Comparison of ENCODE assay signal across 20 cellular contexts in the genomic region with DNA sequence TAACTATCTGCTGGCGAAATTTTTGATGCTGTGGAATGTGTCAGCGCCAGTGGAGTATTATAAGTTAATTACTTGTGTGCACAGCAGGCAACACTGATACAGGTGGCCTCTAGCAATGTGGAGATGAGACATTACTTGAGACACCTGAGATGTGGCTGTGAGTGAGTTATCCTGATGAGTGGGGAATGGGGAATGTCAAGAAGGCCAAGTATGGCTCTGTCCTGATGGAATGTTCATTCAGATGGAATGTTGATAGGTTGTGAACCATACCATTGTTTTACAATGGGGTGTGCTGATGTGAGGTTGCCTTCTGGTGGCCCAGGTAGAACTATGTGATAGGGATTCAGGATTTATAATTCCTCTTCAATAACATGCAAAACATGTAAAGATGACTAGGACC.
DNase-seq lines count a peak whose midpoint lies in the region; ATAC-seq, FAIRE-seq and TF ChIP-seq lines count a peak whose summit lies in the region.
"Had no signal": no experiment of that assay in that cellular context is flagged by ENCODE, and none has a peak within 500 bp of the region (broad histone marks: within the 10 kb centered on the region; RNA-seq: fewer than 3 reads in every experiment).

No MANE protein-coding gene starts in this region.

- no peak overlapping the region for H4K91ac ChIP-seq in H1 (replicated peaks; ENCODE audit: insufficient read length, low read length)

- 0 out of 4 replicates have a peak, but pooled peaks of 1 of the 2 experiments have one; percentile 5 for TF ChIP-seq RAD21 in H1 (IDR thresholded peaks at IDR 0.05 in 1 of 2, conservative IDR thresholded peaks at IDR 0.05 in 1 of 2; ENCODE audit: low read depth in 2 of 2, low read length in 2 of 2)

- H3K27ac ChIP-seq in H1 (ENCODE audit: low read depth, low read length) (no peak overlapping the region), left lung (peak overlapping the region in 1 of 2 donors; percentile 16)
- H3K27ac ChIP-seq: body of pancreas, sigmoid colon, thoracic aorta had no signal

- H3K4me3 ChIP-seq in H1 (ENCODE audit: extremely low read depth in 1 of 4, insufficient read depth in 2 of 4, low read depth in 3 of 4, low read length in 4 of 4) = no peak overlapping the region
- H3K4me3 ChIP-seq in left lung = no peak overlapping the region
- H3K4me3 ChIP-seq: body of pancreas, sigmoid colon, thoracic aorta had no signal

- peaks cover 0 to 85% of the 10 kb centered on the region in 2 experiments; a peak in 2 of 4 replicates for H3K79me2 ChIP-seq in H1 (ENCODE audit: control insufficient read depth in 1 of 2, insufficient read depth in 2 of 2, low read length in 2 of 2)

- H2BK120ac ChIP-seq in H1 (replicated peaks; ENCODE audit: low read depth, low read length) = no peak overlapping the region

- CTCF ChIA-PET in H1 (lab: Charles Lee; ENCODE audit: partially characterized antibody) (interaction anchor here (0.9 kb wide), 1 partner anchor 13 kb away, joined by 3 read pairs; no protein-coding TSS in a partner anchor), HEK293T (lab: Yijun Ruan, JAX) (no interaction called here)

- H3K4me1 ChIP-seq in H1 (replicated peaks in 1 of 4; ENCODE audit: control insufficient read depth in 3 of 4, insufficient read depth in 4 of 4, low read length in 3 of 4) (peaks cover 2 to 9% (median 4%) of the 10 kb centered on the region in 4 experiments; a peak in 5 of 7 replicates), left lung (no peaks in the 10 kb centered on the region)
- H3K4me1 ChIP-seq: body of pancreas had no signal

- intact Hi-C loops in left lung (cut with DNase I) = no loop called here

- H3K4me2 ChIP-seq in H1 (ENCODE audit: insufficient read depth in 1 of 2, low read depth in 2 of 2, low read length in 2 of 2) = 0 out of 4 replicates have a peak overlapping the region, but pooled peaks of 1 of the 2 experiments have one; percentile 4

- no peak for TF ChIP-seq EP300 in H1 (IDR thresholded peaks at IDR 0.05; ENCODE audit: borderline replicate concordance in 1 of 2, low read depth in 2 of 2, low read length in 2 of 2)

- H4K8ac ChIP-seq in H1 (ENCODE audit: extremely low read depth, insufficient read depth, low read length) = no peak overlapping the region

- TF ChIP-seq CTCF in H1 (IDR thresholded peaks at IDR 0.05; ENCODE audit: control extremely low read depth in 1 of 3, insufficient read depth in 1 of 3, low read depth in 1 of 3, low read length in 3 of 3) = no peak
- TF ChIP-seq CTCF in left lung (IDR thresholded peaks at IDR 0.05) = no peak

- H2AFZ ChIP-seq in H1 (ENCODE audit: low read length) = no peak overlapping the region

- peak; percentile 36 for ATAC-seq in left lung
- ATAC-seq: body of pancreas; stimulated activated naive B cell treated with anti-CD40 and anti-IgM and Interleukin-4, amounts not matched to agents 10 μg/mL and 1 μg/mL and 100 μg/mL, for 72 hours had no signal

- DNase-seq in EL (peak; percentile 24), LoVo (ENCODE audit: low spot score) (peak; percentile 22), H1 (ENCODE audit: low read depth in 1 of 2, low spot score in 2 of 2) (no peak), left lung (no peak), DMS153 treated with DMSO at 0.1 percent for 48 hours (lab: John Stamatoyannopoulos, UW; ENCODE audit: unreplicated experiment) (no peak), NCI-H526 (lab: John Stamatoyannopoulos, UW) (no peak), HEK293T (ENCODE audit: extremely low spot score) (no peak)
- no peak for DNase-seq in effector CD4-positive, alpha-beta T cell
- DNase-seq: activated CD8-positive, alpha-beta memory T cell treated with anti-CD3 and anti-CD28 coated beads for 24 hours; body of pancreas; CD4-positive, CD25-positive, alpha-beta regulatory T cell; DMS53; erythroblast; Kasumi-1; NCI-H1105 treated with DMSO at 0.1 percent for 48 hours; NCI-H524 treated with DMSO at 0.1 percent for 48 hours; sigmoid colon; stimulated activated naive B cell treated with anti-CD40 and anti-IgM and Interleukin-4, amounts not matched to agents 10 μg/mL and 1 μg/mL and 100 μg/mL, for 72 hours had no signal

- no peak overlapping the region for H3K23ac ChIP-seq in H1 (ENCODE audit: insufficient read length)

- no peaks in the 10 kb centered on the region for H3K9me3 ChIP-seq in H1 (ENCODE audit: insufficient read depth in 2 of 2, low read depth in 1 of 2, low read length in 1 of 2)
- no peaks in the 10 kb centered on the region for H3K9me3 ChIP-seq in left lung
- H3K9me3 ChIP-seq: body of pancreas, sigmoid colon, thoracic aorta had no signal

- H4K20me1 ChIP-seq in H1 (replicated peaks in 1 of 2; ENCODE audit: control insufficient read depth in 1 of 2, insufficient read depth in 2 of 2, low read length in 2 of 2) = peaks cover 0 to 10% of the 10 kb centered on the region in 2 experiments

- peak; percentile 57 for FAIRE-seq in H1 (lab: Jason Lieb, UNC)
- FAIRE-seq: frontal cortex had no signal

- WGBS in H1 (ENCODE audit: extremely low coverage in 1 of 2, insufficient coverage in 1 of 2, insufficient read length in 1 of 2, insufficient replicate concordance in 2 of 2, low coverage in 1 of 2, low lambda C conversion rate in 2 of 2, missing lambda C conversion rate in 1 of 2), 2 experiments = 87% methylated on average over 2 of the region's 2 CpGs; no CpG with 5 or more reads in 1 of the 2 experiments

- H3K9ac ChIP-seq in H1 (replicated peaks in 1 of 4; ENCODE audit: extremely low read depth in 1 of 4, low read depth in 3 of 4, low read length in 3 of 4) = no peak overlapping the region

- H2BK15ac ChIP-seq in H1 (ENCODE audit: low read length) = no peak overlapping the region

- H3K23me2 ChIP-seq in H1 (ENCODE audit: low read depth, low read length) = no peaks in the 10 kb centered on the region

- no peak overlapping the region for H2BK20ac ChIP-seq in H1 (ENCODE audit: low read length)

- POLR2A ChIA-PET in H1 (lab: Charles Lee; ENCODE audit: partially characterized antibody) (no interaction called here), HEK293T (lab: Yijun Ruan, JAX) (no interaction called here)

- H3K56ac ChIP-seq in H1 (replicated peaks; ENCODE audit: insufficient read length, low read depth, low read length) = no peak overlapping the region

- no peak overlapping the region for H4K5ac ChIP-seq in H1 (ENCODE audit: insufficient read length, low read depth, low read length)

- peaks cover 2% of the 10 kb centered on the region; the same call in 1 of the 2 replicates for H3K79me1 ChIP-seq in H1 (ENCODE audit: low read depth, low read length)

- H3K18ac ChIP-seq in H1 (ENCODE audit: extremely low read depth, low read length) = no peak overlapping the region

- no peak overlapping the region for H2BK5ac ChIP-seq in H1 (ENCODE audit: low read depth, low read length)

- no peak for TF ChIP-seq POLR2A in H1 (IDR thresholded peaks at IDR 0.05; ENCODE audit: control extremely low read depth in 1 of 2, low read depth in 2 of 2, low read length in 2 of 2)

- H2AK5ac ChIP-seq in H1 (ENCODE audit: low read depth, low read length) = no peak overlapping the region

- no peaks in the 10 kb centered on the region for H3K27me3 ChIP-seq in H1 (replicated peaks in 1 of 4; ENCODE audit: control insufficient read depth in 3 of 4, extremely low read depth in 1 of 4, insufficient read depth in 3 of 4, low read length in 3 of 4)
- no peaks in the 10 kb centered on the region for H3K27me3 ChIP-seq in left lung
- H3K27me3 ChIP-seq: body of pancreas, sigmoid colon had no signal

- no peak overlapping the region for H2BK12ac ChIP-seq in H1 (ENCODE audit: low read depth, low read length)

- H3K36me3 ChIP-seq in H1 (ENCODE audit: control insufficient read depth in 2 of 4, insufficient read depth in 4 of 4, low read length in 3 of 4) (no peaks in the 10 kb centered on the region), left lung (no peaks in the 10 kb centered on the region)
- H3K36me3 ChIP-seq: sigmoid colon, thoracic aorta had no signal

- H3K4ac ChIP-seq in H1 (replicated peaks; ENCODE audit: insufficient read length, low read depth, low read length) = no peak overlapping the region

- H3K14ac ChIP-seq in H1 (ENCODE audit: insufficient read length) = no peak overlapping the region

TF ChIP-seq in H1, 55 proteins besides CTCF, POLR2A, EP300 and RAD21:
- TF ChIP-seq, protein P1, sequence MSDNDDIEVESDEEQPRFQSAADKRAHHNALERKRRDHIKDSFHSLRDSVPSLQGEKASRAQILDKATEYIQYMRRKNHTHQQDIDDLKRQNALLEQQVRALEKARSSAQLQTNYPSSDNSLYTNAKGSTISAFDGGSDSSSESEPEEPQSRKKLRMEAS (IDR thresholded peaks at IDR 0.05) = no peak
- TF ChIP-seq NANOG (IDR thresholded peaks at IDR 0.05; ENCODE audit: insufficient read depth, low read depth, low read length, poor library complexity, severe bottlenecking) = peak; percentile 77
- 0 out of 2 replicates have a peak, but pooled peaks have one; percentile 24 for TF ChIP-seq SRF (IDR thresholded peaks at IDR 0.05; ENCODE audit: low read depth, low read length)
- TF ChIP-seq TEAD4 (IDR thresholded peaks at IDR 0.05; ENCODE audit: low read depth, low read length) = peak; percentile 90

TF ChIP-seq in HEK293T, 16 proteins besides CTCF, POLR2A, EP300 and RAD21:
- TF ChIP-seq SP1 (IDR thresholded peaks at IDR 0.05) = no peak
- TF ChIP-seq LEF1 (IDR thresholded peaks at IDR 0.05; ENCODE audit: borderline replicate concordance) = no peak
- TF ChIP-seq NFRKB (IDR thresholded peaks at IDR 0.05) = no peak
- no peak for TF ChIP-seq HDGF (IDR thresholded peaks at IDR 0.05; ENCODE audit: borderline replicate concordance)
- TF ChIP-seq TARDBP (IDR thresholded peaks at IDR 0.05) = no peak
- no peak for TF ChIP-seq FOXM1 (IDR thresholded peaks at IDR 0.05; ENCODE audit: borderline replicate concordance)
- TF ChIP-seq ELF4 (IDR thresholded peaks at IDR 0.05) = no peak
- no peak for TF ChIP-seq ARNT (IDR thresholded peaks at IDR 0.05)
- no peak for TF ChIP-seq SUZ12 (IDR thresholded peaks at IDR 0.05)
- TF ChIP-seq CTBP1 (IDR thresholded peaks at IDR 0.05; ENCODE audit: borderline replicate concordance) = no peak
- TF ChIP-seq, protein P2, sequence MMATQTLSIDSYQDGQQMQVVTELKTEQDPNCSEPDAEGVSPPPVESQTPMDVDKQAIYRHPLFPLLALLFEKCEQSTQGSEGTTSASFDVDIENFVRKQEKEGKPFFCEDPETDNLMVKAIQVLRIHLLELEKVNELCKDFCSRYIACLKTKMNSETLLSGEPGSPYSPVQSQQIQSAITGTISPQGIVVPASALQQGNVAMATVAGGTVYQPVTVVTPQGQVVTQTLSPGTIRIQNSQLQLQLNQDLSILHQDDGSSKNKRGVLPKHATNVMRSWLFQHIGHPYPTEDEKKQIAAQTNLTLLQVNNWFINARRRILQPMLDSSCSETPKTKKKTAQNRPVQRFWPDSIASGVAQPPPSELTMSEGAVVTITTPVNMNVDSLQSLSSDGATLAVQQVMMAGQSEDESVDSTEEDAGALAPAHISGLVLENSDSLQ (IDR thresholded peaks at IDR 0.05) = no peak
- no peak for TF ChIP-seq BHLHE40 (IDR thresholded peaks at IDR 0.05; ENCODE audit: borderline replicate concordance)
- TF ChIP-seq FOXK2 (IDR thresholded peaks at IDR 0.05) = no peak

Comparison
In these comparisons a context has a peak if more than half of its experiments do, and no peak if none do; other contexts are left out.
1. DNase-seq: peak in EL (single experiment) and LoVo (single experiment); none in H1 (0 of 2), left lung (0 of 2), DMS153 treated with DMSO at 0.1 percent for 48 hours (single experiment), effector CD4-positive, alpha-beta T cell (single experiment), NCI-H526 (0 of 2) and HEK293T (single experiment).